19 cellular contexts compared by ENCODE assay signal in the genomic region with DNA sequence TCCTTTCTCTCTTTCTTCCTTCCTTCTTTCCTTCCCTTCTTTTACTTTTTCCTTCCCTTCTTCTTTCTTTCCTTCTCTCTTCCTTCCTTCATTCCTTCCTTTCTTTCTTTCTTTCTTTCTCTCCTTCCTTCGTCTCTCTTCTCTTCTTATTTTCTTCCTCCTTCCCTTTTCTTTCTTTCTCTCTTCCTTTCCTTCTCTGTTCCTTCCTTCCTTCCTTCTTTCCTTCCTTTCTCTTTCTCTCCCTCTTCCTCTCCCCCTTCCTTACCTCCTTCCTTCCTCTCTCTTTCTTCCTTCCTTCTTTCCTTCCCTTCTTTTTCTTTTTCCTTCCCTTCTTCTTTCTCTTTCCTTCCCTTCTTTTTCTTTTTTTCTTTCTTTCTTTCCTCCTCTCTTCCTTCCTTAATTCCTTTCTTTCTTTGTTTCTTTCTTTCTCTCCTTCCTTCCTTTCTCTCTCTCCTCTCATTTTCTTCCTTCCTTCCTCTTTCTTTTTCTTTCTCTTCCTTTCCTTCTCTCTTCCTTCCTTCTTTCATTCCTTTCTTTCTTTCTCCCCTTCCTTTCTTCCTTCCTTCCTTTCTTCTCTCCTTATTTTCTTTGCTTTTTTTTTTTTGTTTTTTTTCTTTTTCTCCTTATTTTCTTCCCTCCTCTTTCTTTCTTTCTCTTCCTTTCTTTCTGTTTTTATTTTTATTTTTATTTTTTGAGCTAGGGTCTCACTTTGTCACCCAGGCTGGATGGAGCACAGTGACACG. TPM values are rescaled to one million over a fixed set of nuclear protein-coding genes. Genes with fewer than 3 reads are reported as not detected.
DNase-seq lines count a peak whose midpoint lies in the region; ATAC-seq and TF ChIP-seq lines count a peak whose summit lies in the region.
"Had no signal": no experiment of that assay in that cellular context is flagged by ENCODE, and none has a peak within 500 bp of the region (broad histone marks: within the 10 kb centered on the region; RNA-seq: fewer than 3 reads in every experiment).

No MANE protein-coding gene starts in this region.

- no peak for TF ChIP-seq CTCF in cardiac muscle cell (IDR thresholded peaks at IDR 0.05; ENCODE audit: low read depth, low read length)

- no peak for ATAC-seq in Right ventricle myocardium inferior
- no peak for ATAC-seq in central memory CD8-positive, alpha-beta T cell (replicated peaks; ENCODE audit: extremely low read depth, poor library complexity, severe bottlenecking)
- ATAC-seq in stimulated activated effector memory CD8-positive, alpha-beta T cell treated with anti-CD3 and anti-CD28 coated beads, Interleukin-12 subunit alpha, Interleukin-12 subunit beta, amount 100 ng/mL, for 72 hours = no peak

- no peak overlapping the region for H3K4me3 ChIP-seq in cardiac muscle cell

- no peaks in the 10 kb centered on the region for H3K9me3 ChIP-seq in cardiac muscle cell (ENCODE audit: low read depth)
- H3K9me3 ChIP-seq: BE2C had no signal

- intact Hi-C loops in Right ventricle myocardium inferior (cut with DNase I) = no loop called here

- CTCF ChIA-PET in HEK293T (lab: Yijun Ruan, JAX) = no interaction called here

- H3K36me3 Mint-ChIP-seq in central memory CD8-positive, alpha-beta T cell (ENCODE audit: insufficient read depth) = peaks cover 4% of the 10 kb centered on the region
- H3K36me3 Mint-ChIP-seq in stimulated activated effector memory CD8-positive, alpha-beta T cell treated with anti-CD3 and anti-CD28 coated beads, Interleukin-12 subunit alpha, Interleukin-12 subunit beta, amount 100 ng/mL, for 72 hours = no peaks in the 10 kb centered on the region

- H3K4me1 Mint-ChIP-seq in central memory CD8-positive, alpha-beta T cell = no peaks in the 10 kb centered on the region
- H3K4me1 Mint-ChIP-seq in stimulated activated effector memory CD8-positive, alpha-beta T cell treated with anti-CD3 and anti-CD28 coated beads, Interleukin-12 subunit alpha, Interleukin-12 subunit beta, amount 100 ng/mL, for 72 hours = no peaks in the 10 kb centered on the region

- no peak overlapping the region for H3K4me3 Mint-ChIP-seq in central memory CD8-positive, alpha-beta T cell
- H3K4me3 Mint-ChIP-seq in stimulated activated effector memory CD8-positive, alpha-beta T cell treated with anti-CD3 and anti-CD28 coated beads, Interleukin-12 subunit alpha, Interleukin-12 subunit beta, amount 100 ng/mL, for 72 hours = no peak overlapping the region

- H3K27ac Mint-ChIP-seq in central memory CD8-positive, alpha-beta T cell (ENCODE audit: low read depth) = peak overlapping the region; percentile 45
- peak overlapping the region; percentile 2 for H3K27ac Mint-ChIP-seq in stimulated activated effector memory CD8-positive, alpha-beta T cell treated with anti-CD3 and anti-CD28 coated beads, Interleukin-12 subunit alpha, Interleukin-12 subunit beta, amount 100 ng/mL, for 72 hours

- H3K27ac ChIP-seq in cardiac muscle cell = peak overlapping the region; percentile 95

- no peaks in the 10 kb centered on the region for H3K27me3 Mint-ChIP-seq in central memory CD8-positive, alpha-beta T cell

- POLR2A ChIA-PET in HEK293T (lab: Yijun Ruan, JAX) = no interaction called here

- peaks cover 36% of the 10 kb centered on the region for H3K4me1 ChIP-seq in cardiac muscle cell (ENCODE audit: low read depth)

- H3K9me3 Mint-ChIP-seq in central memory CD8-positive, alpha-beta T cell = no peaks in the 10 kb centered on the region
- no peaks in the 10 kb centered on the region for H3K9me3 Mint-ChIP-seq in stimulated activated effector memory CD8-positive, alpha-beta T cell treated with anti-CD3 and anti-CD28 coated beads, Interleukin-12 subunit alpha, Interleukin-12 subunit beta, amount 100 ng/mL, for 72 hours

- H3K36me3 ChIP-seq in cardiac muscle cell = no peaks in the 10 kb centered on the region
- H3K36me3 ChIP-seq: BE2C had no signal

- no peaks in the 10 kb centered on the region for H3K27me3 ChIP-seq in cardiac muscle cell
- H3K27me3 ChIP-seq: BE2C had no signal

- DNase-seq in cardiac muscle cell (ENCODE audit: low read depth in 1 of 2, low spot score in 1 of 2) (no peak), Right ventricle myocardium inferior (ENCODE audit: missing footprints) (no peak), HEK293T (ENCODE audit: extremely low spot score) (no peak), NCI-H526 treated with DMSO at 0.1 percent for 48 hours (lab: John Stamatoyannopoulos, UW) (no peak), NCI-H2196 treated with DMSO at 0.1 percent for 48 hours (lab: John Stamatoyannopoulos, UW; ENCODE audit: unreplicated experiment) (no peak)
- no peak for DNase-seq in central memory CD8-positive, alpha-beta T cell (ENCODE audit: low spot score in 2 of 2)
- DNase-seq in stimulated activated effector memory CD8-positive, alpha-beta T cell treated with anti-CD3 and anti-CD28 coated beads, Interleukin-12 subunit alpha, Interleukin-12 subunit beta, amount 100 ng/mL, for 72 hours (ENCODE audit: low spot score in 2 of 2) = no peak
- no peak for DNase-seq in NK-92 treated with Interleukin-12 subunit alpha and Interleukin-12 subunit beta, amount 100 ng/mL, for 24 hours (lab: John Stamatoyannopoulos, UW)
- DNase-seq: MM.1S, NCI-H1048, NCI-H1436, NCI-H1930, NCI-H2227 treated with DMSO at 0.1 percent for 48 hours, NCI-H524, OCI-M1 had no signal

TF ChIP-seq in HEK293T, 16 proteins besides CTCF, POLR2A, EP300 and RAD21:
- 0 out of 2 replicates have a peak, but pooled peaks have one; percentile 9 for TF ChIP-seq SP1 (IDR thresholded peaks at IDR 0.05)
- no peak for TF ChIP-seq HDGF (IDR thresholded peaks at IDR 0.05; ENCODE audit: borderline replicate concordance)

RNA-seq across cellular contexts. Expression of a gene that starts 22.8 kb away (rescaled TPM):
- total RNA-seq in cardiac muscle cell (not detected in 2 replicates), Right ventricle myocardium inferior (not detected)
- not detected in 2 replicates for polyA plus RNA-seq in cardiac muscle cell
- total RNA-seq: H4, Right ventricle myocardium superior, SK-MEL-5 had no signal

RNA-seq across cellular contexts. Expression of a gene that starts 28.4 kb away (rescaled TPM):
- 0.63 TPM in 1 of 2 replicates, not detected in the other for total RNA-seq in cardiac muscle cell
- 0.09 and 0.62 TPM in 2 replicates for polyA plus RNA-seq in cardiac muscle cell
- not detected for total RNA-seq in Right ventricle myocardium inferior
- total RNA-seq: H4, Right ventricle myocardium superior, SK-MEL-5 had no signal

RNA-seq across cellular contexts. Expression of a gene that starts 41.8 kb away (rescaled TPM):
- 114 and 125 TPM in 2 replicates for total RNA-seq in cardiac muscle cell
- 106 and 117 TPM in 2 replicates for polyA plus RNA-seq in cardiac muscle cell
- total RNA-seq in Right ventricle myocardium inferior = 37.2 TPM
